Comparison of ENCODE assay signal across 8 cellular contexts in genomic region chr3:27561591-27561990, GRCh38.
"Had no signal": no experiment of that assay in that cellular context is flagged by ENCODE, and none has a peak within 500 bp of the region (broad histone marks: within the 10 kb centered on the region; RNA-seq: fewer than 3 reads in every experiment).

No MANE protein-coding gene starts in this region.

- H2AFZ ChIP-seq: GM23248 had no signal

- H3K27ac Mint-ChIP-seq: H9 had no signal

- H3K4me3 Mint-ChIP-seq: H9 had no signal

- DNase-seq: GM23248, GOT3, H9, HCEC 1CT, IMR-90, KG1 had no signal

- H3K9me3 Mint-ChIP-seq: H9 had no signal

- H3K9ac ChIP-seq: GM23248 had no signal

- ATAC-seq: K562 had no signal

- H3K27ac ChIP-seq: GM23248, HL-60 had no signal

- H3K4me3 ChIP-seq: GM23248, K562 had no signal
